Comparison of ENCODE assay signal across 1 cellular context in the genomic region with DNA sequence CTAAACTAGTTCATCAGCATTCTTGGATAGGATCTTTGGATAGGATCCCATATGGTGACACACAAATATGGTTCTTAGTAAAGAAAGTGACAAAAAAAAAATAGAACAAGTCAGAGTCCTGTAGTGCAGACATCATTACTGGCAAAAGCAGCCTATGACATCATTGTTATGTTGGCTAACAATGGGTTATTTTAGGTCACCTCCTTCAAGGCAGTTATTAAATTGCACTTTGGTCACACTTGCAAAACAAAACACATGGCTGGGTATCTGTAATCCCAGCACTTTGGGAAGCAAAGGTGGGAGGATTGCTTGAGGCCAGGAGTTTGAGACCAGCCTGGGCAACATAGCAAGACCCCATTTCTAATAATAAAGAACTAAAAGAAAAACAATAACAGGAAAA.
TF ChIP-seq lines count a peak whose summit lies in the region.

No MANE protein-coding gene starts in this region.

TF ChIP-seq in HEK293, 187 proteins besides CTCF, POLR2A, EP300 and RAD21 (continued from another document):
- TF ChIP-seq, protein P1, sequence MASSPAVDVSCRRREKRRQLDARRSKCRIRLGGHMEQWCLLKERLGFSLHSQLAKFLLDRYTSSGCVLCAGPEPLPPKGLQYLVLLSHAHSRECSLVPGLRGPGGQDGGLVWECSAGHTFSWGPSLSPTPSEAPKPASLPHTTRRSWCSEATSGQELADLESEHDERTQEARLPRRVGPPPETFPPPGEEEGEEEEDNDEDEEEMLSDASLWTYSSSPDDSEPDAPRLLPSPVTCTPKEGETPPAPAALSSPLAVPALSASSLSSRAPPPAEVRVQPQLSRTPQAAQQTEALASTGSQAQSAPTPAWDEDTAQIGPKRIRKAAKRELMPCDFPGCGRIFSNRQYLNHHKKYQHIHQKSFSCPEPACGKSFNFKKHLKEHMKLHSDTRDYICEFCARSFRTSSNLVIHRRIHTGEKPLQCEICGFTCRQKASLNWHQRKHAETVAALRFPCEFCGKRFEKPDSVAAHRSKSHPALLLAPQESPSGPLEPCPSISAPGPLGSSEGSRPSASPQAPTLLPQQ (tag by site-specific recombination; IDR thresholded peaks at IDR 0.05), result peak; percentile 71; the same call in 1 of the 2 replicates
- TF ChIP-seq ZFP37 (tag by site-specific recombination; IDR thresholded peaks at IDR 0.05), result 0 out of 2 replicates have a peak, but pooled peaks have one; percentile 42
- TF ChIP-seq ZNF600 (tag by site-specific recombination; IDR thresholded peaks at IDR 0.05), result no peak
- TF ChIP-seq ZNF24 (tag by site-specific recombination; IDR thresholded peaks at IDR 0.05), result 0 out of 2 replicates have a peak, but pooled peaks have one; percentile 32
- TF ChIP-seq ZNF366 (tag by site-specific recombination; conservative IDR thresholded peaks at IDR 0.05), result 0 out of 2 replicates have a peak, but pooled peaks have one; percentile 46
- no peak for TF ChIP-seq ZNF16 (tag by site-specific recombination; IDR thresholded peaks at IDR 0.05; ENCODE audit: low read depth)
- TF ChIP-seq KLF8 (tag by site-specific recombination; IDR thresholded peaks at IDR 0.05), result 0 out of 2 replicates have a peak, but pooled peaks have one; percentile 52
- TF ChIP-seq, protein P2, sequence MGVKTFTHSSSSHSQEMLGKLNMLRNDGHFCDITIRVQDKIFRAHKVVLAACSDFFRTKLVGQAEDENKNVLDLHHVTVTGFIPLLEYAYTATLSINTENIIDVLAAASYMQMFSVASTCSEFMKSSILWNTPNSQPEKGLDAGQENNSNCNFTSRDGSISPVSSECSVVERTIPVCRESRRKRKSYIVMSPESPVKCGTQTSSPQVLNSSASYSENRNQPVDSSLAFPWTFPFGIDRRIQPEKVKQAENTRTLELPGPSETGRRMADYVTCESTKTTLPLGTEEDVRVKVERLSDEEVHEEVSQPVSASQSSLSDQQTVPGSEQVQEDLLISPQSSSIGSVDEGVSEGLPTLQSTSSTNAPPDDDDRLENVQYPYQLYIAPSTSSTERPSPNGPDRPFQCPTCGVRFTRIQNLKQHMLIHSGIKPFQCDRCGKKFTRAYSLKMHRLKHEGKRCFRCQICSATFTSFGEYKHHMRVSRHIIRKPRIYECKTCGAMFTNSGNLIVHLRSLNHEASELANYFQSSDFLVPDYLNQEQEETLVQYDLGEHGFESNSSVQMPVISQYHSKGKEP (tag by site-specific recombination; IDR thresholded peaks at IDR 0.05), result no peak
- TF ChIP-seq, protein P3, sequence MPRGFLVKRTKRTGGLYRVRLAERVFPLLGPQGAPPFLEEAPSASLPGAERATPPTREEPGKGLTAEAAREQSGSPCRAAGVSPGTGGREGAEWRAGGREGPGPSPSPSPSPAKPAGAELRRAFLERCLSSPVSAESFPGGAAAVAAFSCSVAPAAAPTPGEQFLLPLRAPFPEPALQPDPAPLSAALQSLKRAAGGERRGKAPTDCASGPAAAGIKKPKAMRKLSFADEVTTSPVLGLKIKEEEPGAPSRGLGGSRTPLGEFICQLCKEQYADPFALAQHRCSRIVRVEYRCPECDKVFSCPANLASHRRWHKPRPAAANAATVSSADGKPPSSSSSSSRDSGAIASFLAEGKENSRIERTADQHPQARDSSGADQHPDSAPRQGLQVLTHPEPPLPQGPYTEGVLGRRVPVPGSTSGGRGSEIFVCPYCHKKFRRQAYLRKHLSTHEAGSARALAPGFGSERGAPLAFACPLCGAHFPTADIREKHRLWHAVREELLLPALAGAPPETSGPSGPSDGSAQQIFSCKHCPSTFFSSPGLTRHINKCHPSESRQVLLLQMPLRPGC (tag by site-specific recombination; IDR thresholded peaks at IDR 0.05), result peak; percentile 54; the same call in 1 of the 2 replicates
TF ChIP-seq in HEK293: peak in this region for 27.
